Comparison of ENCODE assay signal across 10 cellular contexts in the genomic region with DNA sequence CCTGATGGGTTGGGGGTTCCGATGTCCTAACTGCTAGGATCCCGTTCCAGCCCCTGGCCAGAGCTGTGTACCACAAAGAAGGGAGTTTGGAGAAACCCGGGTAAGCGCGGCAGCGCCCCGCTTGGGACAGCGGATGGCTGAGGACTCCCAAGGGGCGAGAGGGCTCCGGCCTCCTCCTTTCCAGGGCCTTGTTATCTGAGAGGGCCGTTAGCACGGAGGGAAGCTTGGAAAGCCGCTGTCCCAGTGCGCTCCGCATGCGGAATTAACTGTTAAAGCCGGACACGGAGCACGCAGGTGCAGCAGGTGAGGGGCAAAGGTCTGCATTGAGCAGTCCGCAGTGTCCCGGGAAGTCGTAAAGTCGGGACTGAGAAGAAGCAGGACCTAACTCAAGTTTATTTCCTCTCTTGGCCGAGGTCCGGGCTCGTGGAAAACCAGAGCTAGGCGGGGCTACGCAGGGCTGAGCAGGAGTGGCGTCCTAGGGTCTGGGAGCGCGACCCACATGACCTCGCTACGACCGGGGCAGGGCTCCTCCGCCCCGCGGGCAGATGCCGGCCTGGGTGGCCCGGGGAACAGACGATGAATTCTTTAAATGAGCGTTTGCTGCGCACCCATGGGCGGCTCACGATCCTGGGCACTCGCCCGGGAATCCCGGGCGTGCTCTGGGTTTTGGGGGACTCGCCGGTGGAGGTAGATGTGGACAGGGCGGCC. TPM values are rescaled to one million over a fixed set of nuclear protein-coding genes. Genes with fewer than 3 reads are reported as not detected.
DNase-seq lines count a peak whose midpoint lies in the region; ATAC-seq and TF ChIP-seq lines count a peak whose summit lies in the region.
"Had no signal": no experiment of that assay in that cellular context is flagged by ENCODE, and none has a peak within 500 bp of the region (broad histone marks: within the 10 kb centered on the region; RNA-seq: fewer than 3 reads in every experiment).

No MANE protein-coding gene starts in this region.

- peaks cover 33% of the 10 kb centered on the region for H3K4me1 Mint-ChIP-seq in activated naive CD8-positive, alpha-beta T cell treated with anti-CD3 and anti-CD28 coated beads for 36 hours
- H3K4me1 Mint-ChIP-seq in stimulated activated naive CD8-positive, alpha-beta T cell treated with anti-CD3 and anti-CD28 coated beads, Interleukin-15, amount 100 ng/mL, for 72 hours, result peaks cover 65% of the 10 kb centered on the region
- peaks cover 39 to 47% (median 44%) of the 10 kb centered on the region in 3 donors for H3K4me1 Mint-ChIP-seq in T-cell

- no peaks in the 10 kb centered on the region for H3K36me3 ChIP-seq in right lobe of liver

- H3K4me3 Mint-ChIP-seq in activated naive CD8-positive, alpha-beta T cell treated with anti-CD3 and anti-CD28 coated beads for 36 hours, result peak overlapping the region; percentile 29
- peak overlapping the region; percentile 64 to 71 for H3K4me3 Mint-ChIP-seq in stimulated activated naive CD8-positive, alpha-beta T cell treated with anti-CD3 and anti-CD28 coated beads, Interleukin-15, amount 100 ng/mL, for 72 hours
- peak overlapping the region in 1 of 3 donors; percentile 73 for H3K4me3 Mint-ChIP-seq in T-cell

- WGBS in right lobe of liver (ENCODE audit: insufficient coverage, low coverage, low lambda C conversion rate, missing lambda C conversion rate), result 5% methylated on average over 34 of the region's 51 CpGs

- peak; percentile 59 for DNase-seq in activated effector memory CD4-positive, alpha-beta T cell treated with anti-CD3 and anti-CD28 coated beads, Interleukin-2, amount 50 U/mL, for 16 hours
- no peak for DNase-seq in activated effector memory CD4-positive, alpha-beta T cell treated with Interleukin-2 at 50 U/mL for 16 hours
- no peak for DNase-seq in activated naive CD8-positive, alpha-beta T cell treated with anti-CD3 and anti-CD28 coated beads for 36 hours
- no peak for DNase-seq in right lobe of liver
- no peak for DNase-seq in stimulated activated naive CD8-positive, alpha-beta T cell treated with anti-CD3 and anti-CD28 coated beads, Interleukin-15, amount 100 ng/mL, for 72 hours
- no peak for DNase-seq in iPS-NIHi11 (ENCODE audit: low spot score)
- no peak for DNase-seq in T-cell
- no peak for DNase-seq in DMS153 treated with DMSO at 0.1 percent for 48 hours (lab: John Stamatoyannopoulos, UW; ENCODE audit: unreplicated experiment)

- intact Hi-C loops in right lobe of liver (cut with DNase I), result no loop called here

- no peaks in the 10 kb centered on the region for H3K9me3 ChIP-seq in right lobe of liver

- TF ChIP-seq POLR2A in right lobe of liver (IDR thresholded peaks at IDR 0.05), result no peak

- ATAC-seq in right lobe of liver, result peak; percentile 25 to 54 (median 39)
- no peak for ATAC-seq in stimulated activated naive CD8-positive, alpha-beta T cell treated with anti-CD3 and anti-CD28 coated beads, Interleukin-15, amount 100 ng/mL, for 72 hours
- no peak for ATAC-seq in T-cell (replicated peaks in 1 of 4)

- peak overlapping the region in 2 of 3 donors; percentile 26 to 31 for H3K4me3 ChIP-seq in right lobe of liver

- CTCF ChIA-PET in T-cell (lab: Charles Lee), result interaction anchor here in 1 of 2 donors (0.7 kb wide), 1 partner anchor 20 kb away, joined by 4 read pairs; no protein-coding TSS in a partner anchor

- peaks cover 92% of the 10 kb centered on the region for H3K27me3 Mint-ChIP-seq in activated naive CD8-positive, alpha-beta T cell treated with anti-CD3 and anti-CD28 coated beads for 36 hours
- peaks cover 94% of the 10 kb centered on the region for H3K27me3 Mint-ChIP-seq in stimulated activated naive CD8-positive, alpha-beta T cell treated with anti-CD3 and anti-CD28 coated beads, Interleukin-15, amount 100 ng/mL, for 72 hours
- peaks cover 60 to 84% of the 10 kb centered on the region in 2 donors for H3K27me3 Mint-ChIP-seq in T-cell

- H3K36me3 Mint-ChIP-seq in activated naive CD8-positive, alpha-beta T cell treated with anti-CD3 and anti-CD28 coated beads for 36 hours, result no peaks in the 10 kb centered on the region
- no peaks in the 10 kb centered on the region for H3K36me3 Mint-ChIP-seq in T-cell

- no peaks in the 10 kb centered on the region for H3K9me3 Mint-ChIP-seq in activated naive CD8-positive, alpha-beta T cell treated with anti-CD3 and anti-CD28 coated beads for 36 hours
- H3K9me3 Mint-ChIP-seq in stimulated activated naive CD8-positive, alpha-beta T cell treated with anti-CD3 and anti-CD28 coated beads, Interleukin-15, amount 100 ng/mL, for 72 hours, result no peaks in the 10 kb centered on the region
- H3K9me3 Mint-ChIP-seq in T-cell, result no peaks in the 10 kb centered on the region

- POLR2A ChIA-PET in T-cell (lab: Charles Lee), result no interaction called here

- peaks cover 0 to 80% of the 10 kb centered on the region in 2 donors for H3K27me3 ChIP-seq in right lobe of liver

- TF ChIP-seq CTCF in right lobe of liver (IDR thresholded peaks at IDR 0.05), result no peak

- no peak overlapping the region for H3K27ac ChIP-seq in right lobe of liver
- H3K27ac ChIP-seq: KMS-11 had no signal

- H3K4me1 ChIP-seq in right lobe of liver, result peaks cover 0 to 36% (median 14%) of the 10 kb centered on the region in 4 donors

- H3K27ac Mint-ChIP-seq in activated naive CD8-positive, alpha-beta T cell treated with anti-CD3 and anti-CD28 coated beads for 36 hours, result no peak overlapping the region
- H3K27ac Mint-ChIP-seq in stimulated activated naive CD8-positive, alpha-beta T cell treated with anti-CD3 and anti-CD28 coated beads, Interleukin-15, amount 100 ng/mL, for 72 hours, result no peak overlapping the region
- no peak overlapping the region for H3K27ac Mint-ChIP-seq in T-cell

RNA-seq across cellular contexts. Expression of gene LHX4, which starts 4.5 kb away (rescaled TPM):
- not detected for total RNA-seq in activated naive CD8-positive, alpha-beta T cell treated with anti-CD3 and anti-CD28 coated beads for 36 hours
- total RNA-seq in right lobe of liver, result not detected
- under 1 TPM in 2 of 5 donors, not detected in 3; 0.03 TPM for total RNA-seq in T-cell
- total RNA-seq: kidney epithelial cell had no signal

Comparison
In these comparisons a context has a peak if more than half of its experiments do, and no peak if none do; other contexts are left out.
1. ATAC-seq: peak in right lobe of liver (4 of 4); none in stimulated activated naive CD8-positive, alpha-beta T cell treated with anti-CD3 and anti-CD28 coated beads, Interleukin-15, amount 100 ng/mL, for 72 hours (single experiment) and T-cell (0 of 4).